ENCODE assay signal across 1 cellular context in genomic region chr16:25256821-25257503, GRCh38.
TF ChIP-seq lines count a peak whose summit lies in the region.

No MANE protein-coding gene starts in this region.

TF ChIP-seq in HepG2, 621 proteins besides CTCF, POLR2A, EP300 and RAD21 (continued from another document and continues in another):
- TF ChIP-seq, protein P1, sequence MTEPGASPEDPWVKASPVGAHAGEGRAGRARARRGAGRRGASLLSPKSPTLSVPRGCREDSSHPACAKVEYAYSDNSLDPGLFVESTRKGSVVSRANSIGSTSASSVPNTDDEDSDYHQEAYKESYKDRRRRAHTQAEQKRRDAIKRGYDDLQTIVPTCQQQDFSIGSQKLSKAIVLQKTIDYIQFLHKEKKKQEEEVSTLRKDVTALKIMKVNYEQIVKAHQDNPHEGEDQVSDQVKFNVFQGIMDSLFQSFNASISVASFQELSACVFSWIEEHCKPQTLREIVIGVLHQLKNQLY (CRISPR knock-in tag; IDR thresholded peaks at IDR 0.05) = no peak
- no peak for TF ChIP-seq ZNF160 (CRISPR knock-in tag; IDR thresholded peaks at IDR 0.05)
- TF ChIP-seq ZNF33B (CRISPR knock-in tag; IDR thresholded peaks at IDR 0.05) = no peak
- no peak for TF ChIP-seq SIX1 (CRISPR knock-in tag; IDR thresholded peaks at IDR 0.05; ENCODE audit: borderline replicate concordance)
- TF ChIP-seq YY1 (IDR thresholded peaks at IDR 0.05; ENCODE audit: insufficient read depth, insufficient replicate concordance, low read depth, low read length) = no peak
- TF ChIP-seq ZNF20 (CRISPR knock-in tag; IDR thresholded peaks at IDR 0.05) = no peak
- no peak for TF ChIP-seq ELK4 (CRISPR knock-in tag; IDR thresholded peaks at IDR 0.05; ENCODE audit: borderline replicate concordance)
- TF ChIP-seq TAF15 (IDR thresholded peaks at IDR 0.05; ENCODE audit: low read depth, low read length, poor library complexity, severe bottlenecking) = no peak
- TF ChIP-seq ZNF296 (CRISPR knock-in tag; conservative IDR thresholded peaks at IDR 0.05) = no peak
- peak; percentile 13; the same call in 1 of the 2 replicates for TF ChIP-seq ZNF614 (CRISPR knock-in tag; IDR thresholded peaks at IDR 0.05; ENCODE audit: borderline replicate concordance)
- 0 out of 2 replicates have a peak, but pooled peaks have one; percentile 22 for TF ChIP-seq ZNF639 (CRISPR knock-in tag; conservative IDR thresholded peaks at IDR 0.05)
- TF ChIP-seq, protein P2, sequence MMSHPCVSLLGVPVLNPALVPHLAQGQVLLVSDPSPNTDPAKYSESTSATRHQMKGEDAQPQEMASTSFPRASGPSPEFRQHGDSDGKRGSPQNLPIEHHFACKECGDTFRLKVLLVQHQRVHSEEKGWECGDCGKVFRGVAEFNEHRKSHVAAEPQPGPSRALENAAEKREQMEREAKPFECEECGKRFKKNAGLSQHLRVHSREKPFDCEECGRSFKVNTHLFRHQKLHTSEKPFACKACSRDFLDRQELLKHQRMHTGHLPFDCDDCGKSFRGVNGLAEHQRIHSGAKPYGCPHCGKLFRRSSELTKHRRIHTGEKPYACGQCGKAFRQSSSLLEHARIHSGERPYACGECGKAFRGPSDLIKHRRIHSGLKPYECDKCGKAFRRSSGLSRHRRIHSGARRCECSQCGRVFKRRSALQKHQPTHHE (CRISPR knock-in tag; IDR thresholded peaks at IDR 0.05; ENCODE audit: borderline replicate concordance) = peak; percentile 43; the same call in 1 of the 2 replicates
- TF ChIP-seq ZNF260 (CRISPR knock-in tag; IDR thresholded peaks at IDR 0.05; ENCODE audit: borderline replicate concordance, low read depth) = no peak
- no peak for TF ChIP-seq USF2 (IDR thresholded peaks at IDR 0.05; ENCODE audit: low read depth, low read length)
- TF ChIP-seq USF2 (CRISPR knock-in tag; IDR thresholded peaks at IDR 0.05; ENCODE audit: borderline replicate concordance) = no peak; the same call in 1 of the 2 replicates
- TF ChIP-seq KLF11 (CRISPR knock-in tag; IDR thresholded peaks at IDR 0.05) = 0 out of 2 replicates have a peak, but pooled peaks have one; percentile 51
- TF ChIP-seq ZNF775 (CRISPR knock-in tag; IDR thresholded peaks at IDR 0.05; ENCODE audit: borderline replicate concordance) = no peak
- TF ChIP-seq, protein P3, sequence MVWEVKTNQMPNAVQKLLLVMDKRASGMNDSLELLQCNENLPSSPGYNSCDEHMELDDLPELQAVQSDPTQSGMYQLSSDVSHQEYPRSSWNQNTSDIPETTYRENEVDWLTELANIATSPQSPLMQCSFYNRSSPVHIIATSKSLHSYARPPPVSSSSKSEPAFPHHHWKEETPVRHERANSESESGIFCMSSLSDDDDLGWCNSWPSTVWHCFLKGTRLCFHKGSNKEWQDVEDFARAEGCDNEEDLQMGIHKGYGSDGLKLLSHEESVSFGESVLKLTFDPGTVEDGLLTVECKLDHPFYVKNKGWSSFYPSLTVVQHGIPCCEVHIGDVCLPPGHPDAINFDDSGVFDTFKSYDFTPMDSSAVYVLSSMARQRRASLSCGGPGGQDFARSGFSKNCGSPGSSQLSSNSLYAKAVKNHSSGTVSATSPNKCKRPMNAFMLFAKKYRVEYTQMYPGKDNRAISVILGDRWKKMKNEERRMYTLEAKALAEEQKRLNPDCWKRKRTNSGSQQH (CRISPR knock-in tag; IDR thresholded peaks at IDR 0.05; ENCODE audit: low read depth) = peak; percentile 14; the same call in 1 of the 2 replicates
- no peak for TF ChIP-seq MEF2D (CRISPR knock-in tag; IDR thresholded peaks at IDR 0.05)
- no peak for TF ChIP-seq MYC (CRISPR knock-in tag; IDR thresholded peaks at IDR 0.05; ENCODE audit: borderline replicate concordance)
- TF ChIP-seq, protein P4, sequence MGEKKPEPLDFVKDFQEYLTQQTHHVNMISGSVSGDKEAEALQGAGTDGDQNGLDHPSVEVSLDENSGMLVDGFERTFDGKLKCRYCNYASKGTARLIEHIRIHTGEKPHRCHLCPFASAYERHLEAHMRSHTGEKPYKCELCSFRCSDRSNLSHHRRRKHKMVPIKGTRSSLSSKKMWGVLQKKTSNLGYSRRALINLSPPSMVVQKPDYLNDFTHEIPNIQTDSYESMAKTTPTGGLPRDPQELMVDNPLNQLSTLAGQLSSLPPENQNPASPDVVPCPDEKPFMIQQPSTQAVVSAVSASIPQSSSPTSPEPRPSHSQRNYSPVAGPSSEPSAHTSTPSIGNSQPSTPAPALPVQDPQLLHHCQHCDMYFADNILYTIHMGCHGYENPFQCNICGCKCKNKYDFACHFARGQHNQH (CRISPR knock-in tag; IDR thresholded peaks at IDR 0.05) = peak; percentile 17; the same call in 1 of the 2 replicates
- no peak for TF ChIP-seq GTF2F1 (IDR thresholded peaks at IDR 0.05; ENCODE audit: low read length)
- no peak for TF ChIP-seq THRA (CRISPR knock-in tag; IDR thresholded peaks at IDR 0.05; ENCODE audit: borderline replicate concordance)
- TF ChIP-seq TCF7 (IDR thresholded peaks at IDR 0.05; ENCODE audit: low read depth) = no peak
- TF ChIP-seq MIXL1 (CRISPR knock-in tag; IDR thresholded peaks at IDR 0.05) = no peak
- no peak for TF ChIP-seq ZNF512 (CRISPR knock-in tag; IDR thresholded peaks at IDR 0.05)
- TF ChIP-seq ATM (IDR thresholded peaks at IDR 0.05; ENCODE audit: borderline replicate concordance) = no peak
- TF ChIP-seq MYNN (CRISPR knock-in tag; IDR thresholded peaks at IDR 0.05; ENCODE audit: low read depth) = no peak
- TF ChIP-seq DNMT1 (CRISPR knock-in tag; IDR thresholded peaks at IDR 0.05) = no peak
- TF ChIP-seq, protein P5, sequence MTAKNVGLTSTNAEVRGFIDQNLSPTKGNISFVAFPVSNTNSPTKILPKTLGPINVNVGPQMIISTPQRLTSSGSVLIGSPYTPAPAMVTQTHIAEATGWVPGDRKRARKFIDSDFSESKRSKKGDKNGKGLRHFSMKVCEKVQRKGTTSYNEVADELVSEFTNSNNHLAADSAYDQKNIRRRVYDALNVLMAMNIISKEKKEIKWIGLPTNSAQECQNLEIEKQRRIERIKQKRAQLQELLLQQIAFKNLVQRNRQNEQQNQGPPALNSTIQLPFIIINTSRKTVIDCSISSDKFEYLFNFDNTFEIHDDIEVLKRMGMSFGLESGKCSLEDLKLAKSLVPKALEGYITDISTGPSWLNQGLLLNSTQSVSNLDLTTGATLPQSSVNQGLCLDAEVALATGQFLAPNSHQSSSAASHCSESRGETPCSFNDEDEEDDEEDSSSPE (CRISPR knock-in tag; IDR thresholded peaks at IDR 0.05) = no peak
- no peak for TF ChIP-seq ZNF446 (CRISPR knock-in tag; IDR thresholded peaks at IDR 0.05)
- TF ChIP-seq ZNF790 (CRISPR knock-in tag; IDR thresholded peaks at IDR 0.05; ENCODE audit: borderline replicate concordance) = no peak
- peak; percentile 9 for TF ChIP-seq ZNF781 (CRISPR knock-in tag; IDR thresholded peaks at IDR 0.05; ENCODE audit: borderline replicate concordance, not compliant biosample characterization)
- no peak for TF ChIP-seq SMAD3 (CRISPR knock-in tag; IDR thresholded peaks at IDR 0.05)
- peak; percentile 4; the same call in 1 of the 2 replicates for TF ChIP-seq FOXC1 (CRISPR knock-in tag; IDR thresholded peaks at IDR 0.05; ENCODE audit: borderline replicate concordance)
- TF ChIP-seq REL (CRISPR knock-in tag; conservative IDR thresholded peaks at IDR 0.05) = no peak
- TF ChIP-seq MIER2 (CRISPR knock-in tag; IDR thresholded peaks at IDR 0.05) = no peak
- no peak; the same call in 1 of the 2 replicates for TF ChIP-seq ELF1 (CRISPR knock-in tag; IDR thresholded peaks at IDR 0.05)
- TF ChIP-seq FOXM1 (CRISPR knock-in tag; IDR thresholded peaks at IDR 0.05) = no peak
- no peak for TF ChIP-seq ZNF552 (CRISPR knock-in tag; IDR thresholded peaks at IDR 0.05; ENCODE audit: borderline replicate concordance)
- no peak for TF ChIP-seq ZNF558 (CRISPR knock-in tag; IDR thresholded peaks at IDR 0.05; ENCODE audit: borderline replicate concordance)
- TF ChIP-seq ZNF549 (CRISPR knock-in tag; IDR thresholded peaks at IDR 0.05) = no peak
- no peak for TF ChIP-seq SRY (CRISPR knock-in tag; IDR thresholded peaks at IDR 0.05)
- TF ChIP-seq ZNF557 (CRISPR knock-in tag; IDR thresholded peaks at IDR 0.05) = 0 out of 2 replicates have a peak, but pooled peaks have one; percentile 6
- TF ChIP-seq, protein P6, sequence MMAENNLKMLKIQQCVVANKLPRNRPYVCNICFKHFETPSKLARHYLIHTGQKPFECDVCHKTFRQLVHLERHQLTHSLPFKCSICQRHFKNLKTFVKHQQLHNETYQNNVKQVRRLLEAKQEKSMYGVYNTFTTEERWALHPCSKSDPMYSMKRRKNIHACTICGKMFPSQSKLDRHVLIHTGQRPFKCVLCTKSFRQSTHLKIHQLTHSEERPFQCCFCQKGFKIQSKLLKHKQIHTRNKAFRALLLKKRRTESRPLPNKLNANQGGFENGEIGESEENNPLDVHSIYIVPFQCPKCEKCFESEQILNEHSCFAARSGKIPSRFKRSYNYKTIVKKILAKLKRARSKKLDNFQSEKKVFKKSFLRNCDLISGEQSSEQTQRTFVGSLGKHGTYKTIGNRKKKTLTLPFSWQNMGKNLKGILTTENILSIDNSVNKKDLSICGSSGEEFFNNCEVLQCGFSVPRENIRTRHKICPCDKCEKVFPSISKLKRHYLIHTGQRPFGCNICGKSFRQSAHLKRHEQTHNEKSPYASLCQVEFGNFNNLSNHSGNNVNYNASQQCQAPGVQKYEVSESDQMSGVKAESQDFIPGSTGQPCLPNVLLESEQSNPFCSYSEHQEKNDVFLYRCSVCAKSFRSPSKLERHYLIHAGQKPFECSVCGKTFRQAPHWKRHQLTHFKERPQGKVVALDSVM (CRISPR knock-in tag; IDR thresholded peaks at IDR 0.05) = no peak
- TF ChIP-seq MAZ (IDR thresholded peaks at IDR 0.05; ENCODE audit: borderline replicate concordance, low read depth, low read length) = no peak
- TF ChIP-seq MAZ (CRISPR knock-in tag; IDR thresholded peaks at IDR 0.05; ENCODE audit: low read depth) = no peak
- TF ChIP-seq ZFP36 (IDR thresholded peaks at IDR 0.05; ENCODE audit: borderline replicate concordance, low read depth, low read length, partially characterized antibody) = no peak
- no peak for TF ChIP-seq RARG (CRISPR knock-in tag; IDR thresholded peaks at IDR 0.05; ENCODE audit: low read depth)
- no peak for TF ChIP-seq ZNF576 (CRISPR knock-in tag; IDR thresholded peaks at IDR 0.05)
- no peak for TF ChIP-seq CREB1 (IDR thresholded peaks at IDR 0.05)
- no peak for TF ChIP-seq CREB1 (CRISPR knock-in tag; IDR thresholded peaks at IDR 0.05)
